In the genomic region with DNA sequence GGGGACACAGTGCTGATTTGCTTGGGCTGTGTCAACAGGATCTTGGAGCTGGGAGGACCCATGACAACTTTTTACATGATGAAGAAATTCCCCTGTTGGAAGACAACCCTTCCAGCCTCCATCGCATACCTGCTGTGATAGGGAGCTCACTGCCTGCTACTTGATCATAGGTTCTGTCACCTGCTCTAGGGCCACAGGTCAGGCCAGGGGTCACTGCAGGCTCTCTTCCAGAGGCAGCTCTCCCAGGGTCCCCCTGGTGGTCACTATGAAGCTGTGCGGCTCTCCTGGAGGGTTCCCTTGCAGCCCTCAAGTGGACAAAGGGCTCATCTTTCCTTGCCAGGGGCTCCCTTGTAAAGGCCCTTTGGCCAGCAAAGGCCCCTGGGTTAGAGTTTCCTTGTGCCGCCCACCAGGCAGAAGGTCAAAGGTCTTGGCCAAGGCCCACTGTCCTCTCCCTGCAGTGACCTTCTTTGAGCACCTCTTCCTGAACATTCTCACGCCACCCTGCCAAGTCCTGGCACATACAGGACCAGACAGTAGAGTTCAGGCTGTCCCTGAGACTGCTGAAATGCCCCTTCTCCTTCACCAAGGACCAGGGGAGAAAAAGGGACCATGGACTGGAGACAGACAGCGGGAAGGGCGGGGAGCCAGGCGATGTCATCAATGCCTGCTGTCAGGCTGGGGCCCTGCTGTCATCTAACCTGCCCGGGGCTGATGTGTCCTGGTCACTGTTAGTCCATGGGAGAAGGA, we compare ENCODE assay signal across 1 cellular context.
TF ChIP-seq lines count a peak whose summit lies in the region.

No MANE protein-coding gene starts in this region.

TF ChIP-seq in K562, 482 proteins besides CTCF, POLR2A, EP300 and RAD21 (continued from another document):
- TF ChIP-seq, protein P1, sequence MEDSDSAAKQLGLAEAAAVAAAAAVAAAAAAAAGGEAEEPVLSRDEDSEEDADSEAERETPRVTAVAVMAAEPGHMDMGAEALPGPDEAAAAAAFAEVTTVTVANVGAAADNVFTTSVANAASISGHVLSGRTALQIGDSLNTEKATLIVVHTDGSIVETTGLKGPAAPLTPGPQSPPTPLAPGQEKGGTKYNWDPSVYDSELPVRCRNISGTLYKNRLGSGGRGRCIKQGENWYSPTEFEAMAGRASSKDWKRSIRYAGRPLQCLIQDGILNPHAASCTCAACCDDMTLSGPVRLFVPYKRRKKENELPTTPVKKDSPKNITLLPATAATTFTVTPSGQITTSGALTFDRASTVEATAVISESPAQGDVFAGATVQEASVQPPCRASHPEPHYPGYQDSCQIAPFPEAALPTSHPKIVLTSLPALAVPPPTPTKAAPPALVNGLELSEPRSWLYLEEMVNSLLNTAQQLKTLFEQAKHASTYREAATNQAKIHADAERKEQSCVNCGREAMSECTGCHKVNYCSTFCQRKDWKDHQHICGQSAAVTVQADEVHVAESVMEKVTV (CRISPR knock-in tag; IDR thresholded peaks at IDR 0.05) = peak; percentile 68
- TF ChIP-seq JUND (IDR thresholded peaks at IDR 0.05; ENCODE audit: borderline replicate concordance, low read depth, low read length) (0 out of 2 replicates have a peak, but pooled peaks have one; percentile 14), JUND (tag; IDR thresholded peaks at IDR 0.05; ENCODE audit: borderline replicate concordance, low read depth, low read length) (no peak), BHLHE40 (IDR thresholded peaks at IDR 0.05; ENCODE audit: low read length) (0 out of 2 replicates have a peak, but pooled peaks have one; percentile 39), NR2C1 (IDR thresholded peaks at IDR 0.05) (peak; percentile 71), NR2C1 (tag; IDR thresholded peaks at IDR 0.05) (peak; percentile 80)
